1 cellular context compared by ENCODE assay signal in genomic region chr5:150190503-150190973, GRCh38.
TF ChIP-seq lines count a peak whose summit lies in the region.

No MANE protein-coding gene starts in this region.

TF ChIP-seq in H1, 55 proteins besides CTCF, POLR2A, EP300 and RAD21:
- peak; percentile 44 for TF ChIP-seq EZH2 (IDR thresholded peaks at IDR 0.05; ENCODE audit: low read depth, low read length, severe bottlenecking)
- peak; percentile 45; the same call in 1 of the 2 replicates for TF ChIP-seq SUZ12 (IDR thresholded peaks at IDR 0.05; ENCODE audit: low read length)
- TF ChIP-seq SP4 (IDR thresholded peaks at IDR 0.05; ENCODE audit: low read length) = no peak
